In the genomic region with DNA sequence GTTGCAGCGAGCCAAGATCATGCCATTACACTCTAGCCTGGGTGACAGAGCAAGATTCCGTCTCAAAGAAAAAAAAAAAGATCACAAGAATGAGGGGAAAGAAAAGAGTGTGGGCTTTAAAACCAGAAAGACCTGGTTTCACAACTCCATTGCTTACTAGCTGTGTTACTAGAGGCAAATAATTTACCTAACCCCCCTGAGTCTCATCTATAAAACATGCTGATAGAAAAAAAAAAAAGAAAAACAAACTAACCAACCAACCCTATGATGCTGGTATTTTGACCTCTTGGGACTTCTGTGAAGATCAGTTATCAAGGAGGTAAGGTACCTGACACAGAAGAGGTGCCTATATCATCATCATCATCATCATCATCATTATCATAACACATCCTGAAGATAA, we compare ENCODE assay signal across 20 cellular contexts.
DNase-seq lines count a peak whose midpoint lies in the region; ATAC-seq, FAIRE-seq and TF ChIP-seq lines count a peak whose summit lies in the region.
"Had no signal": no experiment of that assay in that cellular context is flagged by ENCODE, and none has a peak within 500 bp of the region (broad histone marks: within the 10 kb centered on the region; RNA-seq: fewer than 3 reads in every experiment).

No MANE protein-coding gene starts in this region.

- no peak for FAIRE-seq in HepG2 (lab: Jason Lieb, UNC)
- FAIRE-seq: D721Med, G401.6, GM12891 had no signal

- H2AFZ ChIP-seq in HepG2 (ENCODE audit: low read length), result no peak overlapping the region

- intact Hi-C loops in HepG2 (cut with micrococcal nuclease; ENCODE audit: unreplicated experiment) (no loop called here), right lobe of liver (cut with DNase I) (no loop called here), prostate gland (cut with DNase I) (no loop called here)

- DNase-seq in HepG2 (ENCODE audit: low spot score), result no peak
- no peak for DNase-seq in right lobe of liver
- DNase-seq in renal cortical epithelial cell (ENCODE audit: low read depth), result peak; percentile 54
- DNase-seq in prostate gland (ENCODE audit: low spot score), result no peak
- DNase-seq: ACHN; C1 segment of cervical spinal cord; Calu3; CD4-positive, alpha-beta memory T cell; CD4-positive, CD25-positive, alpha-beta regulatory T cell; CD8-positive, alpha-beta memory T cell; COR-L47; GF-D8 had no signal

- H3K4me3 ChIP-seq in HepG2 (replicated peaks in 1 of 3; ENCODE audit: insufficient read depth in 1 of 3, low read depth in 2 of 3, low read length in 3 of 3) (no peak overlapping the region), right lobe of liver (no peak overlapping the region), HEK293 (ENCODE audit: low read depth, low read length) (no peak overlapping the region), prostate gland (no peak overlapping the region)
- H3K4me3 ChIP-seq: BLaER1 had no signal

- TF ChIP-seq POLR2A in HepG2 (IDR thresholded peaks at IDR 0.05; ENCODE audit: insufficient read depth in 1 of 2, low read depth in 2 of 2, low read length in 2 of 2) (no peak), right lobe of liver (IDR thresholded peaks at IDR 0.05) (no peak), prostate gland (IDR thresholded peaks at IDR 0.05) (no peak)

- H3K27me3 ChIP-seq in HepG2 (ENCODE audit: control insufficient read depth in 1 of 2, insufficient read depth in 2 of 2, low read length in 2 of 2) (no peaks in the 10 kb centered on the region), right lobe of liver (no peaks in the 10 kb centered on the region), prostate gland (replicated peaks; ENCODE audit: insufficient read depth) (no peaks in the 10 kb centered on the region)
- H3K27me3 ChIP-seq: BE2C, BLaER1 had no signal

- ATAC-seq in HepG2, result no peak
- no peak for ATAC-seq in right lobe of liver
- no peak for ATAC-seq in GM18519 (IDR thresholded peaks at IDR 0.05; ENCODE audit: low FRiP score, unreplicated experiment)

- H3K4me1 ChIP-seq in HepG2 (ENCODE audit: insufficient read depth, low read length) (no peaks in the 10 kb centered on the region), right lobe of liver (no peaks in the 10 kb centered on the region), HEK293 (ENCODE audit: control insufficient read depth, insufficient read depth, low read length) (no peaks in the 10 kb centered on the region; the same call in 1 of the 2 replicates), prostate gland (replicated peaks) (no peaks in the 10 kb centered on the region)
- H3K4me1 ChIP-seq: BE2C had no signal

- CTCF ChIA-PET in HepG2 (lab: Yijun Ruan, JAX; ENCODE audit: low intra/inter-chr PET ratio, low total read pairs), result no interaction called here
- CTCF ChIA-PET in HEK293 (lab: Yijun Ruan, JAX), result interaction anchor here (0.7 to 0.8 kb wide), 2 partner anchors 10 to 11 kb away, joined by 3 read pairs; no protein-coding TSS in a partner anchor

- no peak overlapping the region for H3K9ac ChIP-seq in HepG2 (ENCODE audit: insufficient read depth, low read depth, low read length)
- H3K9ac ChIP-seq: BLaER1 had no signal

- H3K36me3 ChIP-seq in HepG2 (replicated peaks in 1 of 2; ENCODE audit: control insufficient read depth in 1 of 2, insufficient read depth in 2 of 2, low read length in 2 of 2), result 0 out of 5 replicates have a peak, but pooled peaks cover 0 to 2% of the 10 kb centered on the region in 2 experiments
- H3K36me3 ChIP-seq in right lobe of liver, result no peaks in the 10 kb centered on the region
- peaks cover 0 to 47% of the 10 kb centered on the region in 2 experiments; a peak in 1 of 3 replicates for H3K36me3 ChIP-seq in HEK293 (ENCODE audit: control insufficient read depth in 2 of 2, insufficient read depth in 1 of 2, low read length in 2 of 2)
- no peaks in the 10 kb centered on the region for H3K36me3 ChIP-seq in prostate gland
- H3K36me3 ChIP-seq: BE2C, BLaER1 had no signal

- H4K20me1 ChIP-seq in HepG2 (ENCODE audit: insufficient read depth, low read length), result no peaks in the 10 kb centered on the region
- H4K20me1 ChIP-seq: BLaER1 had no signal

- in situ Hi-C loops in HepG2 (cut with HindIII; ENCODE audit: extremely low pct_ligation_motif_present, low pct_unique_long_range_greater_than_20kb), result no loop called here

- H3K9me3 ChIP-seq in HepG2 (ENCODE audit: low read length) (no peaks in the 10 kb centered on the region), right lobe of liver (no peaks in the 10 kb centered on the region), HEK293 (ENCODE audit: control insufficient read depth, insufficient read depth, low read depth, low read length) (no peaks in the 10 kb centered on the region), prostate gland (no peaks in the 10 kb centered on the region)
- H3K9me3 ChIP-seq: BE2C, BLaER1 had no signal

- TF ChIP-seq EP300 in HepG2 (IDR thresholded peaks at IDR 0.05; ENCODE audit: low read depth in 2 of 2, low read length in 2 of 2) (no peak), HepG2 (CRISPR knock-in tag; IDR thresholded peaks at IDR 0.05; ENCODE audit: borderline replicate concordance) (no peak)

- no peak overlapping the region for H3K27ac ChIP-seq in HepG2 (ENCODE audit: extremely low read length, insufficient read depth, low read length)
- H3K27ac ChIP-seq in right lobe of liver, result no peak overlapping the region
- no peak overlapping the region for H3K27ac ChIP-seq in HEK293 (ENCODE audit: extremely low read depth, low read depth, low read length)
- no peak overlapping the region for H3K27ac ChIP-seq in prostate gland
- H3K27ac ChIP-seq: 22Rv1, BLaER1 had no signal

- POLR2A ChIA-PET in HepG2 (lab: Yijun Ruan, JAX) (no interaction called here), HEK293 (lab: Yijun Ruan, JAX) (no interaction called here)

- no peak for TF ChIP-seq CTCF in HepG2 (CRISPR knock-in tag; IDR thresholded peaks at IDR 0.05)
- no peak for TF ChIP-seq CTCF in right lobe of liver (IDR thresholded peaks at IDR 0.05)
- no peak for TF ChIP-seq CTCF in HEK293 (tag by site-specific recombination; IDR thresholded peaks at IDR 0.05)
- no peak for TF ChIP-seq CTCF in prostate gland (IDR thresholded peaks at IDR 0.05)

- no peaks in the 10 kb centered on the region for H3K79me2 ChIP-seq in HepG2 (ENCODE audit: insufficient read depth, low read length)

- TF ChIP-seq RAD21 in HepG2 (CRISPR knock-in tag; IDR thresholded peaks at IDR 0.05), result no peak

- 90% methylated on average over 2 of the region's 2 CpGs for WGBS in HepG2 (ENCODE audit: low lambda C conversion rate)
- WGBS in right lobe of liver (ENCODE audit: insufficient coverage, low coverage, low lambda C conversion rate, missing lambda C conversion rate), result 92% methylated on average over 2 of the region's 2 CpGs
- WGBS in prostate gland, result 80% methylated on average over 2 of the region's 2 CpGs

- H3K4me2 ChIP-seq in HepG2 (ENCODE audit: low read depth, low read length), result no peak overlapping the region
- H3K4me2 ChIP-seq: BLaER1 had no signal

- BruUV-seq in HepG2 (replicated peaks; lab: Mats Ljungman, UMichigan), result no TSS peak

TF ChIP-seq in HepG2, 621 proteins besides CTCF, POLR2A, EP300 and RAD21:
- TF ChIP-seq CREB1 (IDR thresholded peaks at IDR 0.05) (0 out of 2 replicates have a peak, but pooled peaks have one; percentile 10), CREB1 (CRISPR knock-in tag; IDR thresholded peaks at IDR 0.05) (no peak), ZNF232 (CRISPR knock-in tag; IDR thresholded peaks at IDR 0.05; ENCODE audit: borderline replicate concordance) (no peak), ATF7 (IDR thresholded peaks at IDR 0.05) (no peak), ATF7 (CRISPR knock-in tag; IDR thresholded peaks at IDR 0.05) (no peak), NFRKB (IDR thresholded peaks at IDR 0.05) (no peak)

TF ChIP-seq in HEK293, 187 proteins besides CTCF, POLR2A, EP300 and RAD21:
- TF ChIP-seq GLIS1 (tag by site-specific recombination; IDR thresholded peaks at IDR 0.05) (peak; percentile 90), ZNF513 (tag by site-specific recombination; IDR thresholded peaks at IDR 0.05) (peak; percentile 90), ZNF23 (tag by site-specific recombination; IDR thresholded peaks at IDR 0.05; ENCODE audit: borderline replicate concordance) (no peak), ZNF837 (tag by site-specific recombination; IDR thresholded peaks at IDR 0.05) (no peak), ZNF558 (tag by site-specific recombination; IDR thresholded peaks at IDR 0.05) (no peak)

Comparison
In these comparisons a context has a peak if more than half of its experiments do, and no peak if none do; other contexts are left out.
1. Of the 63 proteins assayed by ChIP-seq in both HepG2 and HEK293: peak only in HepG2: none; only in HEK293: ZNF513; in both: none; in neither: 62.